ENCODE assay signal across 8 cellular contexts in genomic region chr15:94287794-94288246, GRCh38. TPM values are rescaled to one million over a fixed set of nuclear protein-coding genes. Genes with fewer than 3 reads are reported as not detected.
DNase-seq lines count a peak whose midpoint lies in the region; ATAC-seq lines count a peak whose summit lies in the region.
"Had no signal": no experiment of that assay in that cellular context is flagged by ENCODE, and none has a peak within 500 bp of the region (broad histone marks: within the 10 kb centered on the region; RNA-seq: fewer than 3 reads in every experiment).

No MANE protein-coding gene starts in this region.

- intact Hi-C loops in left colon (cut with DNase I, micrococcal nuclease) (no loop called here), Right ventricle myocardium superior (cut with DNase I) (loop anchor here (10.0 kb wide), 1 partner anchor 53 kb away; the partner anchor contains the start of gene MCTP2)

- DNase-seq in NOMO-1 treated with DMSO at 0.1 percent for 48 hours (lab: John Stamatoyannopoulos, UW; ENCODE audit: unreplicated experiment) = peak; percentile 88
- DNase-seq in left colon = no peak
- DNase-seq in Right ventricle myocardium superior = no peak
- no peak for DNase-seq in NCI-H748 treated with DMSO at 0.1 percent for 48 hours (lab: John Stamatoyannopoulos, UW)
- no peak for DNase-seq in DMS53 treated with DMSO at 0.1 percent for 48 hours (lab: John Stamatoyannopoulos, UW; ENCODE audit: unreplicated experiment)
- DNase-seq: heart left ventricle had no signal

- peak; percentile 97 for ATAC-seq in GM18870 (IDR thresholded peaks at IDR 0.05; ENCODE audit: unreplicated experiment)
- ATAC-seq in HG02588 (IDR thresholded peaks at IDR 0.05; ENCODE audit: unreplicated experiment) = peak; percentile 99
- peak; percentile 51 for ATAC-seq in left colon
- no peak for ATAC-seq in Right ventricle myocardium superior (ENCODE audit: poor library complexity)

RNA-seq across cellular contexts. Expression of gene MCTP2, which starts 56.5 kb away (rescaled TPM):
- total RNA-seq in left colon = 100 to 1,000 TPM in 1 of 2 donors, 10 to 100 TPM in 1; 64.8 to 103 TPM
- 1.2 TPM for total RNA-seq in Right ventricle myocardium superior

Comparison
In these comparisons a context has a peak if more than half of its experiments do, and no peak if none do; other contexts are left out.
1. RNA of gene MCTP2, which starts 56.5 kb away (total RNA-seq): 64.8 to 103 TPM in left colon; 1.2 TPM in Right ventricle myocardium superior (single experiment); every median in the first group is over 10 times any median in the second.